ENCODE assay signal across 25 cellular contexts in genomic region chr7:46577394-46577793, GRCh38.
"Had no signal": no experiment of that assay in that cellular context is flagged by ENCODE, and none has a peak within 500 bp of the region (broad histone marks: within the 10 kb centered on the region; RNA-seq: fewer than 3 reads in every experiment).

No MANE protein-coding gene starts in this region.

- H3K4me3 ChIP-seq: body of pancreas, esophagus squamous epithelium, pancreas, psoas muscle, right atrium auricular region, thyroid gland had no signal

- H3K36me3 ChIP-seq: esophagus squamous epithelium, pancreas, right atrium auricular region, thyroid gland, WERI-Rb-1 had no signal

- H3K9me3 ChIP-seq: body of pancreas, esophagus squamous epithelium, pancreas, right atrium auricular region, thyroid gland had no signal

- H3K27ac Mint-ChIP-seq: activated CD4-positive, alpha-beta T cell treated with anti-CD3 and anti-CD28 coated beads, Interleukin-2, amount 10 ng/mL, durations not matched to agents 7 days and 5 days; activated CD8-positive, alpha-beta memory T cell treated with anti-CD3 and anti-CD28 coated beads, Interleukin-2, amount 10 ng/mL, durations not matched to agents 7 days and 5 days; activated CD8-positive, alpha-beta T cell treated with anti-CD3 and anti-CD28 coated beads for 36 hours; activated naive CD4-positive, alpha-beta T cell treated with anti-CD3 and anti-CD28 coated beads, Interleukin-2, amount 10 ng/mL, durations not matched to agents 7 days and 5 days; natural killer cell; T-cell; T-helper 2 cell treated with Interferon-gamma antibody and Interleukin-4, amounts not matched to agents 5 μg/mL and 100 μg/mL, for 36 hours had no signal

- DNase-seq: activated CD4-positive, alpha-beta T cell treated with anti-CD3 and anti-CD28 coated beads, Interleukin-2, amount 10 ng/mL, durations not matched to agents 7 days and 5 days; activated CD4-positive, CD25-positive, alpha-beta regulatory T cell treated with anti-CD3 and anti-CD28 coated beads, Interleukin-2, amount 50 U/mL, for 72 hours; activated CD8-positive, alpha-beta memory T cell treated with anti-CD3 and anti-CD28 coated beads, Interleukin-2, amount 10 ng/mL, durations not matched to agents 7 days and 5 days; activated CD8-positive, alpha-beta T cell treated with anti-CD3 and anti-CD28 coated beads for 36 hours; activated effector memory CD4-positive, alpha-beta T cell treated with anti-CD3 and anti-CD28 coated beads, Interleukin-2, amount 50 U/mL, for 16 hours; activated naive CD4-positive, alpha-beta T cell treated with anti-CD3 and anti-CD28 coated beads, Interleukin-2, amount 10 ng/mL, durations not matched to agents 7 days and 5 days; activated T-cell treated with anti-CD3 and anti-CD28 coated beads for 4 hours; body of pancreas; caudate nucleus; effector memory CD4-positive, alpha-beta T cell; esophagus squamous epithelium; kidney; midbrain; natural killer cell; pancreas; psoas muscle; stimulated activated CD4-positive, alpha-beta T cell treated with anti-CD3 and anti-CD28 coated beads, Interleukin-12 subunit alpha, Interleukin-12 subunit beta, amount 100 ng/mL, for 4 hours; stimulated activated CD4-positive, alpha-beta T cell treated with anti-CD3 and anti-CD28 coated beads, Interleukin-4, amount 100 ng/mL, for 4 hours; stimulated activated naive CD8-positive, alpha-beta T cell treated with anti-CD3 and anti-CD28 coated beads, Interleukin-15, Interleukin-2, amounts not matched to agents 100 U/mL and 50 U/mL, for 24 hours; substantia nigra; T-cell; thyroid gland; WERI-Rb-1 had no signal

- ATAC-seq: activated CD8-positive, alpha-beta memory T cell treated with anti-CD3 and anti-CD28 coated beads, Interleukin-2, amount 10 ng/mL, durations not matched to agents 7 days and 5 days; activated CD8-positive, alpha-beta T cell treated with anti-CD3 and anti-CD28 coated beads for 36 hours; body of pancreas; natural killer cell; pancreas; psoas muscle; stimulated activated naive CD8-positive, alpha-beta T cell treated with anti-CD3 and anti-CD28 coated beads, Interleukin-15, Interleukin-2, amounts not matched to agents 100 U/mL and 50 U/mL, for 24 hours; T-cell had no signal

- H3K27me3 Mint-ChIP-seq: activated CD4-positive, alpha-beta T cell treated with anti-CD3 and anti-CD28 coated beads, Interleukin-2, amount 10 ng/mL, durations not matched to agents 7 days and 5 days; activated CD8-positive, alpha-beta memory T cell treated with anti-CD3 and anti-CD28 coated beads, Interleukin-2, amount 10 ng/mL, durations not matched to agents 7 days and 5 days; activated CD8-positive, alpha-beta T cell treated with anti-CD3 and anti-CD28 coated beads for 36 hours; activated naive CD4-positive, alpha-beta T cell treated with anti-CD3 and anti-CD28 coated beads, Interleukin-2, amount 10 ng/mL, durations not matched to agents 7 days and 5 days; T-cell had no signal

- H3K4me3 Mint-ChIP-seq: activated CD4-positive, alpha-beta T cell treated with anti-CD3 and anti-CD28 coated beads, Interleukin-2, amount 10 ng/mL, durations not matched to agents 7 days and 5 days; activated CD8-positive, alpha-beta memory T cell treated with anti-CD3 and anti-CD28 coated beads, Interleukin-2, amount 10 ng/mL, durations not matched to agents 7 days and 5 days; activated CD8-positive, alpha-beta T cell treated with anti-CD3 and anti-CD28 coated beads for 36 hours; activated naive CD4-positive, alpha-beta T cell treated with anti-CD3 and anti-CD28 coated beads, Interleukin-2, amount 10 ng/mL, durations not matched to agents 7 days and 5 days; natural killer cell; T-cell; T-helper 2 cell treated with Interferon-gamma antibody and Interleukin-4, amounts not matched to agents 5 μg/mL and 100 μg/mL, for 36 hours had no signal

- H3K4me1 Mint-ChIP-seq: activated CD4-positive, alpha-beta T cell treated with anti-CD3 and anti-CD28 coated beads, Interleukin-2, amount 10 ng/mL, durations not matched to agents 7 days and 5 days; activated CD8-positive, alpha-beta memory T cell treated with anti-CD3 and anti-CD28 coated beads, Interleukin-2, amount 10 ng/mL, durations not matched to agents 7 days and 5 days; activated naive CD4-positive, alpha-beta T cell treated with anti-CD3 and anti-CD28 coated beads, Interleukin-2, amount 10 ng/mL, durations not matched to agents 7 days and 5 days; natural killer cell; T-cell had no signal

- H3K36me3 Mint-ChIP-seq: activated CD8-positive, alpha-beta memory T cell treated with anti-CD3 and anti-CD28 coated beads, Interleukin-2, amount 10 ng/mL, durations not matched to agents 7 days and 5 days; activated naive CD4-positive, alpha-beta T cell treated with anti-CD3 and anti-CD28 coated beads, Interleukin-2, amount 10 ng/mL, durations not matched to agents 7 days and 5 days; T-cell had no signal

- H3K4me1 ChIP-seq: body of pancreas, esophagus squamous epithelium, pancreas, psoas muscle, right atrium auricular region, thyroid gland had no signal

- H3K27me3 ChIP-seq: body of pancreas, esophagus squamous epithelium, pancreas, right atrium auricular region, thyroid gland had no signal

- H3K27ac ChIP-seq: body of pancreas, esophagus squamous epithelium, pancreas, psoas muscle, thyroid gland, WERI-Rb-1 had no signal
